In the genomic region with DNA sequence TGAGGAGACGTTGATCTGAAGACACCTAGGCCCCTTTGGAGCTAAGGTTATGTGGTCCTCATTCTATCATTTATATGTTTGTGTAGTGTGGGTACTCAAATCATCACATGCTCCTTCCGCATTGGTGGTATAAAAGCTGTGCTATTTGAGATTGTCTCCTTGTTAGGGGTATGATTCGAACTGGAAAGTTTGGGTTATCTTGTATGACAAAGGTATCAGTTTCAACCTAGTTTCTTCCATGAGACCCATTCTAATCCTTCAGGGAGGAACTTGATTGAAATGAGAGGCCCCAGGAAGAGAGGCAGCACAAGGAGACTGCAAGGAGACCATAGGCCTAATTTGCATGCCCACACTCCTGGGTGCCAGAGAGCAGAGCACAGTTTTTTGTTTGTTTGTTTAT, we compare ENCODE assay signal across 21 cellular contexts.
"Had no signal": no experiment of that assay in that cellular context is flagged by ENCODE, and none has a peak within 500 bp of the region (broad histone marks: within the 10 kb centered on the region; RNA-seq: fewer than 3 reads in every experiment).

No MANE protein-coding gene starts in this region.

- H3K9me3 ChIP-seq: esophagus squamous epithelium, gastroesophageal sphincter, spleen, testis, tibial nerve, upper lobe of right lung, vagina had no signal

- H3K4me3 Mint-ChIP-seq: naive thymus-derived CD8-positive, alpha-beta T cell; neural crest cell had no signal

- H3K36me3 ChIP-seq: gastroesophageal sphincter, upper lobe of right lung, vagina had no signal

- H3K27me3 Mint-ChIP-seq: naive thymus-derived CD8-positive, alpha-beta T cell had no signal

- ATAC-seq: gastroesophageal sphincter; left cardiac atrium; naive thymus-derived CD8-positive, alpha-beta T cell; sciatic nerve; upper lobe of right lung had no signal

- H3K9me3 Mint-ChIP-seq: naive thymus-derived CD8-positive, alpha-beta T cell; neural crest cell had no signal

- H3K27me3 ChIP-seq: esophagus squamous epithelium, gastroesophageal sphincter, hepatocyte, spleen, testis, tibial nerve, upper lobe of right lung, vagina had no signal

- H3K4me3 ChIP-seq: esophagus squamous epithelium, gastroesophageal sphincter, hepatocyte, spleen, testis, tibial nerve, upper lobe of right lung, vagina had no signal

- DNase-seq: cortex of kidney; effector memory CD4-positive, alpha-beta T cell; esophagus squamous epithelium; foreskin fibroblast; glutamatergic neuron; kidney; left cardiac atrium; mesendoderm; naive thymus-derived CD8-positive, alpha-beta T cell; spleen; stimulated activated CD4-positive, alpha-beta T cell treated with anti-CD3 and anti-CD28 coated beads, Interleukin-2, amount 100 ng/mL, for 24 hours; stimulated activated naive CD4-positive, alpha-beta T cell; testis; upper lobe of right lung had no signal

- H3K27ac ChIP-seq: epithelial cell of prostate, esophagus squamous epithelium, gastroesophageal sphincter, spleen, testis, tibial nerve, upper lobe of right lung, vagina had no signal

- H3K27ac Mint-ChIP-seq: naive thymus-derived CD8-positive, alpha-beta T cell had no signal
